ENCODE assay signal across 14 cellular contexts in the genomic region with DNA sequence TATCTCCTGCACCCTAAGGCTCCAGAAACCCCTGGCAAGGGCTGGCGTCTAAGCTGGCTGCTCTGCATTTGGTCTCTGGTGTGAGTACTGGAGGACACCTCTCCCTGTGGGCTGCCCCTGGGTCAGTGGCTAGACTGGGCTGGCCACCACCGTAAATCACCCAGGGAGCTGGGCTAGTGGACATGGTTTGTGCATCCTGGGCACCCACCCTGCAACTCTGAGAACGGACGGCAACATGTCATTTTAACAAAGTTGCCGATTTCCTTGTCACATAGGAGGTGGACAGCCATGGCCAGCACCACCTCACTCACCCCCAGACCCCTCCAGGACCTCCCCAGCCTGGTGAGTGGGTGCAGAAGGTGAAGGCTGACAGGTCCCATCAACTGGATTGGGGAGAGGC. TPM values are rescaled to one million over a fixed set of nuclear protein-coding genes. Genes with fewer than 3 reads are reported as not detected.
A peak's percentile ranks its signal among the peaks of the same experiment; 100 is the strongest.
DNase-seq lines count a peak whose midpoint lies in the region; ATAC-seq lines count a peak whose summit lies in the region.
"Had no signal": no experiment of that assay in that cellular context is flagged by ENCODE, and none has a peak within 500 bp of the region (broad histone marks: within the 10 kb centered on the region; RNA-seq: fewer than 3 reads in every experiment).

No MANE protein-coding gene starts in this region.

- H3K9ac ChIP-seq in neuronal stem cell (ENCODE audit: low read depth, low read length, poor library complexity) = no peak overlapping the region
- H3K9ac ChIP-seq: BLaER1 treated with 17β-estradiol and CSF1 and Interleukin-3, amounts not matched to agents 10 nM and 100 nM had no signal

- H3K18ac ChIP-seq in neuronal stem cell (ENCODE audit: low read length) = peak overlapping the region; percentile 7

- H2BK12ac ChIP-seq in neuronal stem cell (ENCODE audit: low read length) = no peak overlapping the region

- peak overlapping the region; percentile 40 for H3K23ac ChIP-seq in neuronal stem cell (ENCODE audit: low read depth, low read length, poor library complexity)

- H3K4me2 ChIP-seq in neuronal stem cell (ENCODE audit: insufficient read depth, low read length, poor library complexity, severe bottlenecking) = no peak overlapping the region
- H3K4me2 ChIP-seq: BLaER1 treated with 17β-estradiol and CSF1 and Interleukin-3, amounts not matched to agents 10 nM and 100 nM had no signal

- peak; percentile 23 for DNase-seq in Right ventricle myocardium superior
- no peak for DNase-seq in cardiac septum (ENCODE audit: low spot score)
- peak; percentile 11 for DNase-seq in left ventricle myocardium superior
- no peak for DNase-seq in neuronal stem cell (ENCODE audit: low spot score)
- no peak for DNase-seq in left lobe of liver (ENCODE audit: low spot score)
- no peak for DNase-seq in AG08395 (ENCODE audit: low spot score)
- DNase-seq: 8988T; Calu3; CD8-positive, alpha-beta T cell; DMS79 treated with DMSO at 0.1 percent for 48 hours; GF-D8 had no signal

- no peak overlapping the region for H3K27ac ChIP-seq in neuronal stem cell (replicated peaks; ENCODE audit: low read length)
- H3K27ac ChIP-seq: BLaER1 treated with 17β-estradiol and CSF1 and Interleukin-3, amounts not matched to agents 10 nM and 100 nM had no signal

- H2AK5ac ChIP-seq in neuronal stem cell (ENCODE audit: low read depth, low read length) = peak overlapping the region; percentile 67

- no peak overlapping the region for H3K14ac ChIP-seq in neuronal stem cell (ENCODE audit: low read length)

- intact Hi-C loops in Right ventricle myocardium superior (cut with DNase I) = no loop called here
- intact Hi-C loops in cardiac septum (cut with DNase I) = no loop called here
- intact Hi-C loops in left ventricle myocardium superior (cut with micrococcal nuclease) = no loop called here

- H2BK5ac ChIP-seq in neuronal stem cell (ENCODE audit: low read length) = no peak overlapping the region

- H3K4me1 ChIP-seq in neuronal stem cell (ENCODE audit: control insufficient read depth in 2 of 2, insufficient read depth in 1 of 2, low read depth in 1 of 2, low read length in 2 of 2) = peaks cover 0 to 3% of the 10 kb centered on the region in 2 donors
- H3K4me1 ChIP-seq: HAP-1 had no signal

- no peak overlapping the region for H2AFZ ChIP-seq in neuronal stem cell (ENCODE audit: low read length)

- WGBS in neuronal stem cell (ENCODE audit: extremely low coverage in 2 of 2, insufficient read length in 2 of 2, insufficient replicate concordance in 1 of 2), 2 donors = no CpG with 5 or more reads among the region's 5 CpGs

- H3K4ac ChIP-seq in neuronal stem cell (ENCODE audit: low read length) = no peak overlapping the region

- no peak for ATAC-seq in Right ventricle myocardium superior (ENCODE audit: poor library complexity)
- ATAC-seq in left ventricle myocardium superior = no peak
- ATAC-seq in GM21737 (IDR thresholded peaks at IDR 0.05; ENCODE audit: unreplicated experiment) = no peak
- ATAC-seq in left lobe of liver = no peak
- ATAC-seq: CD8-positive, alpha-beta T cell had no signal

- H3K36me3 ChIP-seq in neuronal stem cell (replicated peaks in 1 of 2; ENCODE audit: control insufficient read depth in 2 of 2, insufficient read depth in 2 of 2, low read length in 2 of 2) = no peaks in the 10 kb centered on the region
- H3K36me3 ChIP-seq: BLaER1 treated with 17β-estradiol and CSF1 and Interleukin-3, amounts not matched to agents 10 nM and 100 nM; HAP-1 had no signal

- H3K79me1 ChIP-seq in neuronal stem cell (ENCODE audit: low read depth, low read length) = no peaks in the 10 kb centered on the region

- H3K4me3 ChIP-seq in neuronal stem cell (ENCODE audit: low read length in 2 of 2) = no peak overlapping the region
- H3K4me3 ChIP-seq: BLaER1 treated with 17β-estradiol and CSF1 and Interleukin-3, amounts not matched to agents 10 nM and 100 nM; HAP-1 had no signal

- H4K8ac ChIP-seq in neuronal stem cell (ENCODE audit: low read depth, low read length) = no peak overlapping the region

- peak overlapping the region; percentile 68 for H2BK15ac ChIP-seq in neuronal stem cell (ENCODE audit: low read length)

- no peak overlapping the region for H4K91ac ChIP-seq in neuronal stem cell (ENCODE audit: low read depth, low read length, poor library complexity)

- H2BK120ac ChIP-seq in neuronal stem cell (ENCODE audit: low read depth, low read length) = no peak overlapping the region

- peaks cover 0 to 33% (median 0%) of the 10 kb centered on the region in 3 experiments for H3K27me3 ChIP-seq in neuronal stem cell (ENCODE audit: control insufficient read depth in 3 of 3, insufficient read depth in 3 of 3, low read depth in 1 of 3, low read length in 3 of 3)

- no peaks in the 10 kb centered on the region for H3K9me3 ChIP-seq in neuronal stem cell (replicated peaks in 1 of 2; ENCODE audit: control insufficient read depth in 2 of 2, insufficient read depth in 1 of 2, low read depth in 1 of 2, low read length in 2 of 2)
- H3K9me3 ChIP-seq: HAP-1 had no signal

RNA-seq across cellular contexts. Expression of a gene that starts 26.8 kb away (rescaled TPM):
- 142 TPM for total RNA-seq in Right ventricle myocardium superior
- 121 TPM for total RNA-seq in cardiac septum
- 172 TPM for total RNA-seq in left ventricle myocardium superior
- 71.7 TPM for polyA plus RNA-seq in neuronal stem cell (2013, experiment 1 of 2)
- 72.0 TPM for polyA plus RNA-seq in neuronal stem cell (2013, experiment 2 of 2)
- total RNA-seq in left lobe of liver = 239 TPM

Comparison
In these comparisons a context has a peak if more than half of its experiments do, and no peak if none do; other contexts are left out.
1. DNase-seq: peak in Right ventricle myocardium superior (single experiment) and left ventricle myocardium superior (single experiment); none in cardiac septum (single experiment), neuronal stem cell (single experiment), left lobe of liver (single experiment) and AG08395 (single experiment).